Comparison of ENCODE assay signal across 23 cellular contexts in the genomic region with DNA sequence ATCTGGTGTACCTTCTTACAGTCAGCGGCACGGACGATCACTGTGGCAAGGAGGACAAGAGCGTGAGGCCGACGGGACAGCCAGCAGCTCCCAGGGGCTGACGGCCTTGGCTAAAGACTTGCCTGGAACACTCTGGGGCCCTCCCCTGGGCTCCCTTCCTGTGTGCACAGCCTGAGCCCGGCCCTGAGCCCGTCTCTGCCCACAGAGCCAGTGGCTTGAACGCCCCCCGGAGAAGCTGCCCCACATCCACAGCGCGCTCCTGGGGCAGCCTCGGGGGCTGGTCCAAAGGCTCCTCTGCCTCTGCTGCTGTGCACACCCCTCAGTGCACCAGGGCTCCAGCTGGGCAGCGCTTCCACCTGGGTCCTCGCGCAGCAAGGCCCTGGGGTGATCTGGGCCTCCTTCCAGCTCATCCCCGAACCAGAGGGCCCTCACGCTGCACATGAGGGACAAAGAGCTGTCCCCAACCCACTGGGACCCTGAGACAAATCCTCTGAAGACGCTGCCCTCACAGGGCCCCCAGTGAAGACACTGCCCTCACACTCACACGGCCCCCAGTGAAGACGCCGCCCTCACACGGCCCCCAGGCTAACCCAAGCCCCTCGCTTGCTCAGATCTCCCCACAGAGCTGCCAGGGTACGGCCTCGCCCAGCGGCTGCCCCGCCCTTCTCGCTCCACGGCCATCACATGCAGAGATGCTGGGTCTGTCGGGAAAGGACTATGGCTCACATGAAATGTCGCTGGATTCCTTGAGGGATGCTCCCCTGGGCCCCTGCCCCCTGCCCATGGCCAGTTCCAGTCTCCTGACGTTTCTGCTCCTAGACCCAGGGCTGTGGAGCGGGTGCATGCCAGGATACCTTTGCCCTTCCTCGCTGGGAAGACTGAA.
"Had no signal": no experiment of that assay in that cellular context is flagged by ENCODE, and none has a peak within 500 bp of the region (broad histone marks: within the 10 kb centered on the region; RNA-seq: fewer than 3 reads in every experiment).

No MANE protein-coding gene starts in this region.

- H3K9me3 ChIP-seq: esophagus squamous epithelium, heart right ventricle, left lung, testis, transverse colon had no signal

- H3K27ac ChIP-seq: epithelial cell of prostate, esophagus squamous epithelium, heart right ventricle, left lung, parathyroid adenoma, testis, transverse colon, VCaP had no signal

- H3K27ac Mint-ChIP-seq: activated naive CD4-positive, alpha-beta T cell treated with anti-CD3 and anti-CD28 coated beads for 36 hours; activated T-helper 1 cell treated with anti-CD3 and anti-CD28 coated beads, Interleukin-12 subunit alpha, Interleukin-12 subunit beta, Interleukin-2, Interleukin-4 antibody, amounts not matched to agents 30 ng/mL and 10 ng/mL and 1 ng/mL, durations not matched to agents 14 hours and 24 hours and 36 hours; dendritic cell treated with granulocyte-macrophage colony-stimulating factor and Interleukin-4, amounts not matched to agents 40 ng/mL and 50 ng/mL, for 4 days had no signal

- H3K27me3 ChIP-seq: esophagus squamous epithelium, heart right ventricle, left lung, testis, transverse colon had no signal

- H3K27me3 Mint-ChIP-seq: dendritic cell treated with granulocyte-macrophage colony-stimulating factor and Interleukin-4, amounts not matched to agents 40 ng/mL and 50 ng/mL, for 4 days had no signal

- H3K4me1 ChIP-seq: parathyroid adenoma had no signal

- DNase-seq: activated CD4-positive, alpha-beta T cell treated with anti-CD3 and anti-CD28 coated beads for 4 hours; activated CD4-positive, alpha-beta T cell treated with anti-CD3 and anti-CD28 coated beads, Interleukin-2, amount 50 U/mL, for 4 hours; activated CD8-positive, alpha-beta memory T cell treated with anti-CD3 and anti-CD28 coated beads, Interleukin-2, amount 50 U/mL, for 4 hours; activated effector memory CD4-positive, alpha-beta T cell treated with anti-CD3 and anti-CD28 coated beads, Interleukin-2, amount 50 U/mL, for 16 hours; activated naive CD4-positive, alpha-beta T cell treated with anti-CD3 and anti-CD28 coated beads for 36 hours; activated T-cell treated with anti-CD3 and anti-CD28 coated beads, Interleukin-2, amount 50 U/mL, for 1 hour; amniotic stem cell; central memory CD4-positive, alpha-beta T cell; esophagus squamous epithelium; foreskin melanocyte; heart right ventricle; nucleus accumbens; stimulated activated CD4-positive, alpha-beta T cell treated with anti-CD3 and anti-CD28 coated beads, Interleukin-2, amount 100 ng/mL, for 48 hours; stimulated activated naive CD8-positive, alpha-beta T cell treated with anti-CD3 and anti-CD28 coated beads, Interleukin-15, Interleukin-2, amounts not matched to agents 100 U/mL and 50 U/mL, for 24 hours; T-helper 9 cell; testis; transverse colon had no signal

- H3K4me3 ChIP-seq: esophagus squamous epithelium, heart right ventricle, left lung, testis, transverse colon had no signal

- H3K9ac ChIP-seq: parathyroid adenoma had no signal

- H3K9me3 Mint-ChIP-seq: activated naive CD4-positive, alpha-beta T cell treated with anti-CD3 and anti-CD28 coated beads for 36 hours; activated T-helper 1 cell treated with anti-CD3 and anti-CD28 coated beads, Interleukin-12 subunit alpha, Interleukin-12 subunit beta, Interleukin-2, Interleukin-4 antibody, amounts not matched to agents 30 ng/mL and 10 ng/mL and 1 ng/mL, durations not matched to agents 14 hours and 24 hours and 36 hours; dendritic cell treated with granulocyte-macrophage colony-stimulating factor and Interleukin-4, amounts not matched to agents 40 ng/mL and 50 ng/mL, for 4 days had no signal

- ATAC-seq: left lung; stimulated activated naive CD8-positive, alpha-beta T cell treated with anti-CD3 and anti-CD28 coated beads, Interleukin-15, Interleukin-2, amounts not matched to agents 100 U/mL and 50 U/mL, for 24 hours had no signal

- H3K4me3 Mint-ChIP-seq: activated naive CD4-positive, alpha-beta T cell treated with anti-CD3 and anti-CD28 coated beads for 36 hours; activated T-helper 1 cell treated with anti-CD3 and anti-CD28 coated beads, Interleukin-12 subunit alpha, Interleukin-12 subunit beta, Interleukin-2, Interleukin-4 antibody, amounts not matched to agents 30 ng/mL and 10 ng/mL and 1 ng/mL, durations not matched to agents 14 hours and 24 hours and 36 hours; dendritic cell treated with granulocyte-macrophage colony-stimulating factor and Interleukin-4, amounts not matched to agents 40 ng/mL and 50 ng/mL, for 4 days had no signal
